13 cellular contexts compared by ENCODE assay signal in the genomic region with DNA sequence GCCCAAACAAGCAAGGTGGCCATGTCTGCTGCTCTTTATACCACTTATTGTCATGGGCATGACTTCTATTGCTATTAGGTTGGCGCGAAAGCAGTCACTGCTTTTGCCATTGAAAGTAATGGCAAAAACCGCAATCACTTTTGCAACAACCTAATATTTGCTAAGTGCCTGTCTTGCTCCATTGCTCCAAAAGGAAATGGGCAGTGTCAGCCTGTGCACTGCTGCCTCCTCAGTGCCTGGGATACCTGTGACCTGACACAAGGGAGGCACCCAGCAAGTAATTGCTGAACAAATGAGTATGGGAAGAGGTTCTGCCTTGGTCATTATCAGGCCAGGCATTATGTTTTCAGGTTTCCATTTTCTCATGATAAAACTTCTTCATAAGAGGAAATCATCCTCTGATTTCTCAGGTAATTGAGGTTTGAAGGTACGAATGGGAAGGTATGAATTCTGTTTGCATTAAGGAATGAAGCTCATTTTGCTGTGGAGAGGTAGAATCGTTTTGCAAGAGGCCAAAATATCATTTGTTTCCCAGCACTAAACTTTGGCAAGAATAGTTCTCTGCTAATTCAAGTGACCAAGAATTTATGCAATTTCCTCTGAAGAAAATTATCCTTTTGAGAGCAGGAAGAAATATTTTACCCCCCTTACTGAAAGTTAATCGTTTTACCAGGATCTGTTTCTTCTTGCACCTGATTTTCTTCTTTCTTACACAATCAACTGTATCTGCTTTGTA.
DNase-seq lines count a peak whose midpoint lies in the region; ATAC-seq and TF ChIP-seq lines count a peak whose summit lies in the region.
"Had no signal": no experiment of that assay in that cellular context is flagged by ENCODE, and none has a peak within 500 bp of the region (broad histone marks: within the 10 kb centered on the region; RNA-seq: fewer than 3 reads in every experiment).

No MANE protein-coding gene starts in this region.

- H3K9me3 ChIP-seq in PC-3 (ENCODE audit: low read length) (no peaks in the 10 kb centered on the region), lung (ENCODE audit: control insufficient read depth in 2 of 2, insufficient read depth in 1 of 2, low read length in 1 of 2) (no peaks in the 10 kb centered on the region), WERI-Rb-1 (ENCODE audit: severe bottlenecking) (no peaks in the 10 kb centered on the region)

- H3K27me3 Mint-ChIP-seq in activated CD4-positive, alpha-beta T cell treated with anti-CD3 and anti-CD28 coated beads, Interleukin-2, amount 10 ng/mL, durations not matched to agents 7 days and 5 days = no peaks in the 10 kb centered on the region
- H3K27me3 Mint-ChIP-seq: CD4-positive, CD25-positive, alpha-beta regulatory T cell; naive thymus-derived CD4-positive, alpha-beta T cell had no signal

- WGBS in lung, 2 donors = 33 to 50% methylated on average over 6 of the region's 6 CpGs

- H3K36me3 Mint-ChIP-seq in activated CD4-positive, alpha-beta T cell treated with anti-CD3 and anti-CD28 coated beads, Interleukin-2, amount 10 ng/mL, durations not matched to agents 7 days and 5 days (ENCODE audit: low read depth) = no peaks in the 10 kb centered on the region
- H3K36me3 Mint-ChIP-seq: CD4-positive, CD25-positive, alpha-beta regulatory T cell; naive thymus-derived CD4-positive, alpha-beta T cell had no signal

- no peaks in the 10 kb centered on the region for H3K27me3 ChIP-seq in PC-3 (ENCODE audit: low read length)
- no peaks in the 10 kb centered on the region for H3K27me3 ChIP-seq in lung (ENCODE audit: control insufficient read depth, insufficient read depth)
- H3K27me3 ChIP-seq in WERI-Rb-1 (ENCODE audit: insufficient read depth, low read depth, severe bottlenecking) = no peaks in the 10 kb centered on the region

- H3K4me1 ChIP-seq in PC-3 (ENCODE audit: insufficient read depth, low read length) (peaks cover 32% of the 10 kb centered on the region), lung (ENCODE audit: control insufficient read depth in 2 of 2, insufficient read depth in 2 of 2, low read length in 2 of 2) (peaks cover 4 to 9% of the 10 kb centered on the region in 2 donors)

- H3K4me1 Mint-ChIP-seq in activated CD4-positive, alpha-beta T cell treated with anti-CD3 and anti-CD28 coated beads, Interleukin-2, amount 10 ng/mL, durations not matched to agents 7 days and 5 days = no peaks in the 10 kb centered on the region
- H3K4me1 Mint-ChIP-seq: CD4-positive, CD25-positive, alpha-beta regulatory T cell had no signal

- ATAC-seq in PC-3 (no peak), lung (ENCODE audit: insufficient read depth, low FRiP score) (peak; percentile 44), GM21526 (IDR thresholded peaks at IDR 0.05; ENCODE audit: low FRiP score, unreplicated experiment) (no peak)

- no peak overlapping the region for H3K27ac Mint-ChIP-seq in activated CD4-positive, alpha-beta T cell treated with anti-CD3 and anti-CD28 coated beads, Interleukin-2, amount 10 ng/mL, durations not matched to agents 7 days and 5 days
- H3K27ac Mint-ChIP-seq: CD4-positive, CD25-positive, alpha-beta regulatory T cell; naive thymus-derived CD4-positive, alpha-beta T cell had no signal

- intact Hi-C loops in PC-3 (cut with micrococcal nuclease) = no loop called here

- H3K4me3 ChIP-seq in PC-3 (ENCODE audit: low read length) (no peak overlapping the region), choroid plexus epithelial cell (ENCODE audit: low read depth, low read length) (no peak overlapping the region), lung (no peak overlapping the region), WERI-Rb-1 (ENCODE audit: low read depth, low read length) (no peak overlapping the region)

- POLR2A ChIA-PET in PC-3 (lab: Charles Lee; ENCODE audit: unreplicated experiment) = no interaction called here
- POLR2A ChIA-PET in activated CD4-positive, alpha-beta T cell treated with anti-CD3 and anti-CD28 coated beads, Interleukin-2, amount 10 ng/mL, durations not matched to agents 7 days and 5 days (lab: Charles Lee) = no interaction called here

- H3F3A ChIP-seq in PC-3 (ENCODE audit: low read length, unreplicated experiment) = no peaks in the 10 kb centered on the region

- H3K79me2 ChIP-seq in PC-3 (ENCODE audit: low read length) = no peaks in the 10 kb centered on the region

- no peaks in the 10 kb centered on the region for H3K36me3 ChIP-seq in PC-3 (ENCODE audit: low read depth, low read length)
- H3K36me3 ChIP-seq in lung (ENCODE audit: control insufficient read depth in 2 of 2, insufficient read depth in 2 of 2, low read length in 2 of 2) = no peaks in the 10 kb centered on the region
- H3K36me3 ChIP-seq in WERI-Rb-1 = no peaks in the 10 kb centered on the region

- DNase-seq in PC-3 (no peak), choroid plexus epithelial cell (ENCODE audit: low read depth) (peak; percentile 85), lung (ENCODE audit: low spot score) (no peak), NCI-H1092 (lab: John Stamatoyannopoulos, UW) (no peak), WERI-Rb-1 (no peak)
- DNase-seq in activated CD4-positive, alpha-beta T cell treated with anti-CD3 and anti-CD28 coated beads, Interleukin-2, amount 10 ng/mL, durations not matched to agents 7 days and 5 days = no peak
- DNase-seq: CD4-positive, CD25-positive, alpha-beta regulatory T cell; naive thymus-derived CD4-positive, alpha-beta T cell; NCI-H2107; OCI-M1 had no signal

- no peak overlapping the region for H2AFZ ChIP-seq in PC-3 (ENCODE audit: low read length)

- no peak overlapping the region for H3K4me3 Mint-ChIP-seq in activated CD4-positive, alpha-beta T cell treated with anti-CD3 and anti-CD28 coated beads, Interleukin-2, amount 10 ng/mL, durations not matched to agents 7 days and 5 days
- H3K4me3 Mint-ChIP-seq: naive thymus-derived CD4-positive, alpha-beta T cell had no signal

- no TSS peak for BruUV-seq in PC-3 (replicated peaks; lab: Mats Ljungman, UMichigan)

- H3K4me2 ChIP-seq in PC-3 (ENCODE audit: low read length) = peak overlapping the region; percentile 30
- H3K4me2 ChIP-seq: KMS-11 had no signal

- CTCF ChIA-PET in PC-3 (lab: Charles Lee) = no interaction called here
- CTCF ChIA-PET in activated CD4-positive, alpha-beta T cell treated with anti-CD3 and anti-CD28 coated beads, Interleukin-2, amount 10 ng/mL, durations not matched to agents 7 days and 5 days (lab: Charles Lee) = no interaction called here

- H4K20me1 ChIP-seq in PC-3 (ENCODE audit: low read length) = no peaks in the 10 kb centered on the region

- TF ChIP-seq CTCF in PC-3 (conservative IDR thresholded peaks at IDR 0.05; ENCODE audit: low read depth, low read length) = no peak
- TF ChIP-seq CTCF in choroid plexus epithelial cell (conservative IDR thresholded peaks at IDR 0.05; ENCODE audit: low read depth, low read length) = no peak
- no peak for TF ChIP-seq CTCF in lung (IDR thresholded peaks at IDR 0.05; ENCODE audit: control extremely low read depth, extremely low read depth)
- no peak for TF ChIP-seq CTCF in WERI-Rb-1 (IDR thresholded peaks at IDR 0.05; ENCODE audit: low read depth, low read length)

- no peaks in the 10 kb centered on the region for H3K9me2 ChIP-seq in PC-3 (replicated peaks; ENCODE audit: low read length)

- no peaks in the 10 kb centered on the region for H3K9me3 Mint-ChIP-seq in activated CD4-positive, alpha-beta T cell treated with anti-CD3 and anti-CD28 coated beads, Interleukin-2, amount 10 ng/mL, durations not matched to agents 7 days and 5 days

- no peak overlapping the region for H3K9ac ChIP-seq in PC-3 (ENCODE audit: low read length)
- H3K9ac ChIP-seq: KMS-11 had no signal

- H3K27ac ChIP-seq in PC-3 (ENCODE audit: low read length) = peak overlapping the region; percentile 33
- peak overlapping the region; percentile 86 to 89 for H3K27ac ChIP-seq in lung (ENCODE audit: low read depth in 1 of 2, low read length in 1 of 2)
- peak overlapping the region; percentile 71 for H3K27ac ChIP-seq in temporal lobe (ENCODE audit: low read depth, low read length)
- no peak overlapping the region for H3K27ac ChIP-seq in WERI-Rb-1
- H3K27ac ChIP-seq: KMS-11 had no signal
